ENCODE assay signal across 9 cellular contexts in genomic region chr20:60062431-60063336, GRCh38.
DNase-seq lines count a peak whose midpoint lies in the region; ATAC-seq lines count a peak whose summit lies in the region.
"Had no signal": no experiment of that assay in that cellular context is flagged by ENCODE, and none has a peak within 500 bp of the region (broad histone marks: within the 10 kb centered on the region; RNA-seq: fewer than 3 reads in every experiment).

No MANE protein-coding gene starts in this region.

- peak overlapping the region; percentile 39 to 70 (median 67) for H3K4me3 ChIP-seq in skeletal muscle tissue (ENCODE audit: low read length in 3 of 3)

- H3K4me1 ChIP-seq in skeletal muscle tissue (ENCODE audit: control insufficient read depth in 3 of 3, insufficient read depth in 3 of 3, low read length in 3 of 3), result peaks cover 58 to 68% (median 65%) of the 10 kb centered on the region in 3 donors

- H3K9ac ChIP-seq in skeletal muscle tissue (ENCODE audit: low read depth in 1 of 3, low read length in 3 of 3), result peak overlapping the region; percentile 55 to 84 (median 71)

- H3K9me3 ChIP-seq in skeletal muscle tissue (ENCODE audit: control insufficient read depth in 3 of 3, low read length in 3 of 3), result peaks cover 0 to 2% (median 0%) of the 10 kb centered on the region in 3 donors

- DNase-seq in GM03348 (ENCODE audit: low spot score) (peak; percentile 93), amniotic epithelial cell (ENCODE audit: low read depth) (peak; percentile 11), hippocampal formation (lab: John Stamatoyannopoulos, UW) (peak; percentile 27 to 32), NOMO-1 treated with dmso at 0.1 percent for 144 hours (lab: John Stamatoyannopoulos, UW; ENCODE audit: unreplicated experiment) (no peak), iPS-NIHi7 (ENCODE audit: extremely low spot score) (no peak)
- DNase-seq: H7 had no signal

- H3K27me3 ChIP-seq in skeletal muscle tissue (ENCODE audit: control insufficient read depth in 3 of 3, insufficient read depth in 3 of 3, low read length in 3 of 3), result no peaks in the 10 kb centered on the region

- no peaks in the 10 kb centered on the region for H3K36me3 ChIP-seq in skeletal muscle tissue (ENCODE audit: control insufficient read depth in 3 of 3, insufficient read depth in 3 of 3, low read length in 3 of 3)

- no peak for ATAC-seq in HG03280 (IDR thresholded peaks at IDR 0.05; ENCODE audit: unreplicated experiment)
- no peak for ATAC-seq in HG03439 (IDR thresholded peaks at IDR 0.05; ENCODE audit: unreplicated experiment)

- peak overlapping the region; percentile 89 for H3K27ac ChIP-seq in skeletal muscle tissue (ENCODE audit: low read depth, low read length)

Comparison
In these comparisons a context has a peak if more than half of its experiments do, and no peak if none do; other contexts are left out.
1. DNase-seq: peak in GM03348 (single experiment), amniotic epithelial cell (single experiment) and hippocampal formation (2 of 2); none in NOMO-1 treated with dmso at 0.1 percent for 144 hours (single experiment) and iPS-NIHi7 (single experiment).